1 cellular context compared by ENCODE assay signal in genomic region chr17:73452056-73452455, GRCh38.
TF ChIP-seq lines count a peak whose summit lies in the region.

No MANE protein-coding gene starts in this region.

TF ChIP-seq in SK-N-SH, 30 proteins besides CTCF, POLR2A, EP300 and RAD21 (continued from another document):
- TF ChIP-seq REST (IDR thresholded peaks at IDR 0.05; ENCODE audit: low read depth, low read length) (no peak), USF1 (IDR thresholded peaks at IDR 0.05; ENCODE audit: borderline replicate concordance, low read depth) (no peak), RFX5 (IDR thresholded peaks at IDR 0.05; ENCODE audit: low read length) (no peak; the same call in 1 of the 2 replicates), RXRA (IDR thresholded peaks at IDR 0.05; ENCODE audit: borderline replicate concordance, low read depth) (no peak), RCOR1 (IDR thresholded peaks at IDR 0.05; ENCODE audit: low read length) (peak; percentile 82; the same call in 1 of the 2 replicates), ELF1 (IDR thresholded peaks at IDR 0.05) (no peak), MXI1 (IDR thresholded peaks at IDR 0.05; ENCODE audit: low read depth, low read length) (peak; percentile 77; the same call in 1 of the 2 replicates), JUND (IDR thresholded peaks at IDR 0.05) (no peak)
